Comparison of ENCODE assay signal across 7 cellular contexts in the genomic region with DNA sequence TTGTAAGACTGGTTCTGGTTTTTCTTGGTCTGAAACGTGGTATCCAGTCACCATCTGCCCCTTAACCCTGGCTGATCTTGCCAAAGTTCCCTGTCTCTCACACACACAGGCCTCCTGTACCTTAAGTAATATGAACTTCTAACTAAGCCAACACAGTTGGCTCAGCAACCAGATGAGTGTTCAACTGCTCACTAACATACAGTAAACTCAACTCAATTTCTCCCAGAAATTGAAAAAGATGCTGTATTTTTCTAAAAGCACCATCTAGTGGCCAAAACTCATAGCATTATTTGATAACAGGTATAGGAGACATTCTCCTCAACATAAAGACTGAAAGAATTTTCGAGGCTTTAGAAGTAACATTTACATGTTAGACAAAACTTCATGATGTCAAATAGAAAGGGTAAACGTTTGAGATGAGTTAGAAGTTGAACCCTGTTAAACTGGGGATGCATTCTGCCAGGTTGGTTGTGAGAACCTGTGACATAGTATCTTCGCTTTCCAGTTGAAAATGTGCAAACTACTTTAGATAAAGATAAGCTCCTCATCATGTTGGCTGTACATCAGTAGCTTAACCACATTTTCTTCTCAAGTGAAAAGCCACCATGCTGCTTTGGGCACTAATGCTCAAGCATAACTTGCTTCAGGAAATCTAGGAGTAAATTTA. TPM values are rescaled to one million over a fixed set of nuclear protein-coding genes. Genes with fewer than 3 reads are reported as not detected.
DNase-seq lines count a peak whose midpoint lies in the region; ATAC-seq lines count a peak whose summit lies in the region.

No MANE protein-coding gene starts in this region.

- peak overlapping the region; percentile 16 for H3K27ac Mint-ChIP-seq in activated naive CD8-positive, alpha-beta T cell treated with anti-CD3 and anti-CD28 coated beads for 36 hours
- peak overlapping the region in 5 of 6 donors; percentile 18 to 85 (median 75) for H3K27ac Mint-ChIP-seq in immature natural killer cell
- no peak overlapping the region for H3K27ac Mint-ChIP-seq in stimulated activated naive CD8-positive, alpha-beta T cell treated with anti-CD3 and anti-CD28 coated beads, Interleukin-15, amount 100 ng/mL, for 72 hours

- peaks cover 11% of the 10 kb centered on the region for H3K36me3 Mint-ChIP-seq in activated naive CD8-positive, alpha-beta T cell treated with anti-CD3 and anti-CD28 coated beads for 36 hours
- H3K36me3 Mint-ChIP-seq in immature natural killer cell: peaks cover 7 to 22% (median 14%) of the 10 kb centered on the region in 3 donors

- no peaks in the 10 kb centered on the region for H3K27me3 Mint-ChIP-seq in activated naive CD8-positive, alpha-beta T cell treated with anti-CD3 and anti-CD28 coated beads for 36 hours
- H3K27me3 Mint-ChIP-seq in immature natural killer cell (ENCODE audit: low read depth in 3 of 3): peaks cover 0 to 2% (median 0%) of the 10 kb centered on the region in 3 donors
- H3K27me3 Mint-ChIP-seq in stimulated activated naive CD8-positive, alpha-beta T cell treated with anti-CD3 and anti-CD28 coated beads, Interleukin-15, amount 100 ng/mL, for 72 hours: no peaks in the 10 kb centered on the region

- no peaks in the 10 kb centered on the region for H3K9me3 Mint-ChIP-seq in activated naive CD8-positive, alpha-beta T cell treated with anti-CD3 and anti-CD28 coated beads for 36 hours
- H3K9me3 Mint-ChIP-seq in immature natural killer cell: no peaks in the 10 kb centered on the region
- no peaks in the 10 kb centered on the region for H3K9me3 Mint-ChIP-seq in stimulated activated naive CD8-positive, alpha-beta T cell treated with anti-CD3 and anti-CD28 coated beads, Interleukin-15, amount 100 ng/mL, for 72 hours

- peaks cover 10% of the 10 kb centered on the region for H3K4me1 Mint-ChIP-seq in activated naive CD8-positive, alpha-beta T cell treated with anti-CD3 and anti-CD28 coated beads for 36 hours
- H3K4me1 Mint-ChIP-seq in immature natural killer cell: peaks cover 5 to 18% of the 10 kb centered on the region in 2 donors
- H3K4me1 Mint-ChIP-seq in stimulated activated naive CD8-positive, alpha-beta T cell treated with anti-CD3 and anti-CD28 coated beads, Interleukin-15, amount 100 ng/mL, for 72 hours: peaks cover 9% of the 10 kb centered on the region

- DNase-seq in GM03348 (ENCODE audit: low spot score) (peak; percentile 17), KBM-7 (peak; percentile 52), immature natural killer cell (no peak)
- DNase-seq in activated naive CD8-positive, alpha-beta T cell treated with anti-CD3 and anti-CD28 coated beads for 36 hours: no peak
- DNase-seq in stimulated activated naive CD8-positive, alpha-beta T cell treated with anti-CD3 and anti-CD28 coated beads, Interleukin-15, amount 100 ng/mL, for 72 hours: no peak

- in situ Hi-C loops in KBM-7 (cut with MboI; ENCODE audit: low pct_unique_long_range_greater_than_20kb, low sequenced_read_pairs): no loop called here

- no peak overlapping the region for H3K4me3 Mint-ChIP-seq in activated naive CD8-positive, alpha-beta T cell treated with anti-CD3 and anti-CD28 coated beads for 36 hours
- no peak overlapping the region for H3K4me3 Mint-ChIP-seq in immature natural killer cell
- H3K4me3 Mint-ChIP-seq in stimulated activated naive CD8-positive, alpha-beta T cell treated with anti-CD3 and anti-CD28 coated beads, Interleukin-15, amount 100 ng/mL, for 72 hours: no peak overlapping the region

- peak; percentile 79 for ATAC-seq in stimulated activated naive CD8-positive, alpha-beta T cell treated with anti-CD3 and anti-CD28 coated beads, Interleukin-15, amount 100 ng/mL, for 72 hours
- ATAC-seq in GM19328 (IDR thresholded peaks at IDR 0.05; ENCODE audit: unreplicated experiment) (no peak), HG02884 (IDR thresholded peaks at IDR 0.05; ENCODE audit: unreplicated experiment) (no peak)

RNA-seq across cellular contexts. Expression of gene CCNI, which starts 31.2 kb away (rescaled TPM):
- 100 to 1,000 TPM; 230 to 237 TPM for total RNA-seq in activated naive CD8-positive, alpha-beta T cell treated with anti-CD3 and anti-CD28 coated beads for 36 hours
- 100 to 1,000 TPM; 223 to 256 (median 226) TPM for polyA plus RNA-seq in immature natural killer cell

Comparison
In these comparisons a context has a peak if more than half of its experiments do, and no peak if none do; other contexts are left out.
1. DNase-seq: peak in GM03348 (single experiment) and KBM-7 (single experiment); none in activated naive CD8-positive, alpha-beta T cell treated with anti-CD3 and anti-CD28 coated beads for 36 hours (single experiment), immature natural killer cell (0 of 3) and stimulated activated naive CD8-positive, alpha-beta T cell treated with anti-CD3 and anti-CD28 coated beads, Interleukin-15, amount 100 ng/mL, for 72 hours (0 of 2).
2. H3K27ac Mint-ChIP-seq: peak in activated naive CD8-positive, alpha-beta T cell treated with anti-CD3 and anti-CD28 coated beads for 36 hours (single experiment) and immature natural killer cell (5 of 6); none in stimulated activated naive CD8-positive, alpha-beta T cell treated with anti-CD3 and anti-CD28 coated beads, Interleukin-15, amount 100 ng/mL, for 72 hours (0 of 2).